Comparison of ENCODE assay signal across 12 cellular contexts in the genomic region with DNA sequence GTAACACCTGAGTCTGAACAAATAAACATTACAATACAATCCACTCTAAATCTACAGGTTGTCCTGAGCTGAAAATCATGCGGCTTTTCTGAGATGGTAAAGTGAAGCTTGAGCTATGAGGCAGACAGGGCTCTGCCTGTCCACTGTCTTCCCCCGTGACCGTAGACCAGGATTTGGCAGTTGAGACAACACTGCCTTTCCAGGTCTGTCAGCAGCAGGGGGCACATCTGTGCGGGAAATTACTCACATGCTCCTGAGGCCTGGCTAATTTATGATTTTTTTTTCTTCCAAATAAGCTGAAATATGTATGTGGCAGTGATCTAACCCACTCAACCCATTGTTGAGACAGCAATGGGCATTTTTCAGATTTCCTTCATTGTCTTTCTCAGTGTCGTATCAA.
DNase-seq lines count a peak whose midpoint lies in the region; ATAC-seq and TF ChIP-seq lines count a peak whose summit lies in the region.
"Had no signal": no experiment of that assay in that cellular context is flagged by ENCODE, and none has a peak within 500 bp of the region (broad histone marks: within the 10 kb centered on the region; RNA-seq: fewer than 3 reads in every experiment).

No MANE protein-coding gene starts in this region.

- no peak for TF ChIP-seq CTCF in MCF 10A (IDR thresholded peaks at IDR 0.05; ENCODE audit: unreplicated experiment)
- no peak for TF ChIP-seq CTCF in mammary epithelial cell (conservative IDR thresholded peaks at IDR 0.05 in 1 of 2, IDR thresholded peaks at IDR 0.05 in 1 of 2; ENCODE audit: extremely low read depth in 1 of 2, insufficient read depth in 1 of 2, low read depth in 1 of 2, low read length in 2 of 2)
- TF ChIP-seq CTCF in uterus (IDR thresholded peaks at IDR 0.05) = no peak
- TF ChIP-seq CTCF in Caco-2 (IDR thresholded peaks at IDR 0.05; ENCODE audit: insufficient read depth in 1 of 2, low read depth in 1 of 2, low read length in 1 of 2, severe bottlenecking in 1 of 2, unreplicated experiment in 1 of 2) = no peak

- H3K4me1 ChIP-seq in mammary epithelial cell (ENCODE audit: insufficient read depth, low read length) (no peaks in the 10 kb centered on the region), right cardiac atrium (ENCODE audit: control insufficient read depth, insufficient read depth, low read length) (peaks cover 3% of the 10 kb centered on the region), uterus (no peaks in the 10 kb centered on the region), Caco-2 (no peaks in the 10 kb centered on the region)

- H3K36me3 Mint-ChIP-seq in MCF 10A (ENCODE audit: insufficient read depth, unreplicated experiment) = no peaks in the 10 kb centered on the region
- H3K36me3 Mint-ChIP-seq in Caco-2 (ENCODE audit: insufficient read depth, unreplicated experiment) = no peaks in the 10 kb centered on the region

- no peak overlapping the region for H2AFZ ChIP-seq in mammary epithelial cell (ENCODE audit: low read depth, low read length)

- ATAC-seq in right cardiac atrium (peak; percentile 85 to 88), GM18907 (IDR thresholded peaks at IDR 0.05; ENCODE audit: unreplicated experiment) (no peak)

- WGBS in mammary epithelial cell (ENCODE audit: low coverage, missing lambda C conversion rate) = 31% methylated on average over 5 of the region's 5 CpGs
- 43% methylated on average over 5 of the region's 5 CpGs for WGBS in right cardiac atrium

- dilution Hi-C loops in mammary epithelial cell (cut with HindIII; ENCODE audit: low sequenced_read_pairs) = no loop called here

- no TSS peak for BruUV-seq in MCF 10A (replicated peaks; lab: Mats Ljungman, UMichigan)
- BruUV-seq in mammary epithelial cell (replicated peaks; lab: Mats Ljungman, UMichigan) = no TSS peak
- BruUV-seq in Caco-2 (replicated peaks; lab: Mats Ljungman, UMichigan) = no TSS peak

- H3K9me3 ChIP-seq in mammary epithelial cell (replicated peaks; ENCODE audit: insufficient read depth, low read length) (peaks cover 4% of the 10 kb centered on the region), right cardiac atrium (ENCODE audit: control insufficient read depth, low read length) (peaks cover 2% of the 10 kb centered on the region), uterus (no peaks in the 10 kb centered on the region), Caco-2 (peaks cover 13% of the 10 kb centered on the region)
- H3K9me3 ChIP-seq: neutrophil had no signal

- no peak overlapping the region for H3K4me2 ChIP-seq in mammary epithelial cell (ENCODE audit: insufficient read depth, low read depth, low read length)

- CTCF ChIA-PET in MCF 10A (lab: Yijun Ruan, JAX) (interaction anchor here (0.7 to 1.7 kb wide), 7 partner anchors 9 to 750 kb away, joined by 3 to 8 read pairs (median 4); no protein-coding TSS in a partner anchor), mammary epithelial cell (lab: Charles Lee; ENCODE audit: low non-redundant PET) (no interaction called here), Caco-2 (lab: Charles Lee) (no interaction called here)

- intact Hi-C loops in MCF 10A (cut with micrococcal nuclease) (loop anchor here (1.0 kb wide), 1 partner anchor 187 kb away; no protein-coding TSS in a partner anchor), mammary epithelial cell (cut with micrococcal nuclease) (loop anchor here (5.0 kb wide), 1 partner anchor 184 kb away; no protein-coding TSS in a partner anchor), right cardiac atrium (cut with DNase I) (no loop called here), uterus (cut with DNase I; ENCODE audit: low total_unique reads) (no loop called here), Caco-2 (cut with micrococcal nuclease; ENCODE audit: unreplicated experiment) (no loop called here)

- H3K4me3 ChIP-seq in mammary epithelial cell (replicated peaks in 1 of 3; ENCODE audit: insufficient read depth in 1 of 3, low read depth in 2 of 3, low read length in 3 of 3) = no peak overlapping the region
- no peak overlapping the region for H3K4me3 ChIP-seq in right cardiac atrium (ENCODE audit: low read length)
- H3K4me3 ChIP-seq in uterus = no peak overlapping the region
- no peak overlapping the region for H3K4me3 ChIP-seq in Caco-2 (ENCODE audit: low read depth, low read length)

- H3K36me3 ChIP-seq in mammary epithelial cell (ENCODE audit: insufficient read depth, low read length) = no peaks in the 10 kb centered on the region
- H3K36me3 ChIP-seq in uterus = no peaks in the 10 kb centered on the region
- no peaks in the 10 kb centered on the region for H3K36me3 ChIP-seq in Caco-2 (ENCODE audit: control insufficient read depth, insufficient read depth, low read length)
- H3K36me3 ChIP-seq: neutrophil had no signal

- no peaks in the 10 kb centered on the region for H3K27me3 ChIP-seq in mammary epithelial cell (ENCODE audit: insufficient read depth, low read length)
- no peaks in the 10 kb centered on the region for H3K27me3 ChIP-seq in right cardiac atrium (ENCODE audit: control insufficient read depth, insufficient read depth)
- H3K27me3 ChIP-seq in uterus = no peaks in the 10 kb centered on the region
- no peaks in the 10 kb centered on the region for H3K27me3 ChIP-seq in Caco-2 (replicated peaks; ENCODE audit: control insufficient read depth, insufficient read depth, low read length)
- H3K27me3 ChIP-seq: neutrophil had no signal

- in situ Hi-C loops in mammary epithelial cell (cut with MboI; ENCODE audit: low sequenced_read_pairs in 2 of 2) = no loop called here

- H3K9me3 Mint-ChIP-seq in MCF 10A (ENCODE audit: unreplicated experiment) (peaks cover 8% of the 10 kb centered on the region), Caco-2 (ENCODE audit: unreplicated experiment) (peaks cover 13% of the 10 kb centered on the region)

- H3K27me3 Mint-ChIP-seq in MCF 10A (ENCODE audit: insufficient read depth, unreplicated experiment) (no peaks in the 10 kb centered on the region), Caco-2 (ENCODE audit: insufficient read depth, unreplicated experiment) (no peaks in the 10 kb centered on the region)
- H3K27me3 Mint-ChIP-seq: B cell; central memory CD8-positive, alpha-beta T cell had no signal

- H3K9ac ChIP-seq in mammary epithelial cell (ENCODE audit: insufficient read depth, low read length) = no peak overlapping the region

- H4K20me1 ChIP-seq in mammary epithelial cell (ENCODE audit: insufficient read depth, low read length) = no peaks in the 10 kb centered on the region

- DNase-seq in MCF 10A (ENCODE audit: unreplicated experiment) (peak; percentile 10), mammary epithelial cell (no peak), brain pericyte (ENCODE audit: low read depth, low spot score) (peak; percentile 30), right cardiac atrium (peak; percentile 27 to 80 (median 66)), uterus (peak; percentile 30 to 43), HT-29 (ENCODE audit: low spot score) (no peak), Caco-2 (no peak)
- DNase-seq: NCI-H2029 treated with DMSO at 0.1 percent for 48 hours had no signal

- H3K4me3 Mint-ChIP-seq in MCF 10A (ENCODE audit: unreplicated experiment) = no peak overlapping the region
- no peak overlapping the region for H3K4me3 Mint-ChIP-seq in Caco-2 (ENCODE audit: unreplicated experiment)
- H3K4me3 Mint-ChIP-seq: B cell; central memory CD8-positive, alpha-beta T cell had no signal

- H3K27ac ChIP-seq in mammary epithelial cell (ENCODE audit: insufficient read depth, low read depth, low read length) (no peak overlapping the region), right cardiac atrium (ENCODE audit: low read length) (no peak overlapping the region), uterus (no peak overlapping the region)
- H3K27ac ChIP-seq: neutrophil had no signal

- H3K27ac Mint-ChIP-seq in MCF 10A (ENCODE audit: low read depth, unreplicated experiment) = no peak overlapping the region
- H3K27ac Mint-ChIP-seq in Caco-2 (ENCODE audit: unreplicated experiment) = no peak overlapping the region
- H3K27ac Mint-ChIP-seq: B cell had no signal

- H3K4me1 Mint-ChIP-seq in MCF 10A (ENCODE audit: insufficient read depth, unreplicated experiment) = no peaks in the 10 kb centered on the region
- no peaks in the 10 kb centered on the region for H3K4me1 Mint-ChIP-seq in Caco-2 (ENCODE audit: low read depth, unreplicated experiment)
- H3K4me1 Mint-ChIP-seq: B cell; central memory CD8-positive, alpha-beta T cell had no signal

- no peaks in the 10 kb centered on the region for H3K79me2 ChIP-seq in mammary epithelial cell (ENCODE audit: insufficient read depth, low read length)

- TF ChIP-seq POLR2A in uterus (IDR thresholded peaks at IDR 0.05) = no peak

- POLR2A ChIA-PET in MCF 10A (lab: Yijun Ruan, JAX) (no interaction called here), Caco-2 (lab: Charles Lee) (no interaction called here)

Comparison
In these comparisons a context has a peak if more than half of its experiments do, and no peak if none do; other contexts are left out.
1. DNase-seq: peak in MCF 10A (single experiment), brain pericyte (single experiment), right cardiac atrium (3 of 3) and uterus (2 of 2); none in mammary epithelial cell (single experiment), HT-29 (single experiment) and Caco-2 (0 of 2).
2. intact Hi-C loops: an anchor here in MCF 10A (1.0 kb wide) and mammary epithelial cell (5.0 kb wide); none called in right cardiac atrium, uterus and Caco-2.